Comparison of ENCODE assay signal across 8 cellular contexts in genomic region chr2:238263204-238264071, GRCh38. TPM values are rescaled to one million over a fixed set of nuclear protein-coding genes. Genes with fewer than 3 reads are reported as not detected.
DNase-seq lines count a peak whose midpoint lies in the region; ATAC-seq and TF ChIP-seq lines count a peak whose summit lies in the region.

No MANE protein-coding gene starts in this region.

- peaks cover 20 to 67% (median 52%) of the 10 kb centered on the region in 10 experiments for H3K4me1 ChIP-seq in BLaER1 treated with 17β-estradiol and CSF1 and Interleukin-3, amounts not matched to agents 10 nM and 100 nM
- peaks cover 3% of the 10 kb centered on the region for H3K4me1 ChIP-seq in ectodermal cell (ENCODE audit: control insufficient read depth, insufficient read depth, low read length)
- H3K4me1 ChIP-seq in lung (ENCODE audit: control insufficient read depth in 2 of 2, insufficient read depth in 2 of 2, low read length in 2 of 2) = peaks cover 0 to 17% of the 10 kb centered on the region in 2 donors

- 37 to 38% methylated on average over 13 of the region's 13 CpGs for WGBS in ectodermal cell, 2 experiments
- 21 to 29% methylated on average over 13 of the region's 13 CpGs for WGBS in lung, 2 donors

- TF ChIP-seq CTCF in lung (IDR thresholded peaks at IDR 0.05; ENCODE audit: control extremely low read depth, extremely low read depth) = peak; percentile 88

- peak overlapping the region in 4 of 11 experiments; percentile 13 to 57 (median 26); a peak in 4 of 22 replicates for H3K27ac ChIP-seq in BLaER1 treated with 17β-estradiol and CSF1 and Interleukin-3, amounts not matched to agents 10 nM and 100 nM
- peak overlapping the region; percentile 44 for H3K27ac ChIP-seq in ectodermal cell (ENCODE audit: insufficient read depth, low read depth, low read length, poor library complexity, severe bottlenecking)
- H3K27ac ChIP-seq in lung (ENCODE audit: low read depth in 1 of 2, low read length in 1 of 2) = peak overlapping the region in 1 of 2 donors; percentile 73

- H3K4me3 ChIP-seq in BLaER1 treated with 17β-estradiol and CSF1 and Interleukin-3, amounts not matched to agents 10 nM and 100 nM = no peak overlapping the region
- no peak overlapping the region for H3K4me3 ChIP-seq in H7 (ENCODE audit: insufficient read depth, low read depth, low read length)
- no peak overlapping the region for H3K4me3 ChIP-seq in ectodermal cell (ENCODE audit: insufficient read depth, low read depth, low read length)
- no peak overlapping the region for H3K4me3 ChIP-seq in lung

- peak overlapping the region in 6 of 11 experiments; percentile 1 to 58 (median 36); a peak in 8 of 22 replicates for H3K9ac ChIP-seq in BLaER1 treated with 17β-estradiol and CSF1 and Interleukin-3, amounts not matched to agents 10 nM and 100 nM

- peaks cover 48 to 87% (median 72%) of the 10 kb centered on the region in 11 experiments for H3K36me3 ChIP-seq in BLaER1 treated with 17β-estradiol and CSF1 and Interleukin-3, amounts not matched to agents 10 nM and 100 nM
- peaks cover 2% of the 10 kb centered on the region for H3K36me3 ChIP-seq in H7 (replicated peaks; ENCODE audit: control insufficient read depth, insufficient read depth, low read length)
- H3K36me3 ChIP-seq in ectodermal cell (ENCODE audit: control insufficient read depth, insufficient read depth, low read length) = no peaks in the 10 kb centered on the region
- H3K36me3 ChIP-seq in lung (ENCODE audit: control insufficient read depth in 2 of 2, insufficient read depth in 2 of 2, low read length in 2 of 2) = peaks cover 4 to 40% of the 10 kb centered on the region in 2 donors

- ATAC-seq in lung (ENCODE audit: insufficient read depth, low FRiP score) (peak; percentile 92), HG03469 (IDR thresholded peaks at IDR 0.05; ENCODE audit: unreplicated experiment) (no peak)

- peak overlapping the region; percentile 48 to 87 (median 78) for H3K4me2 ChIP-seq in BLaER1 treated with 17β-estradiol and CSF1 and Interleukin-3, amounts not matched to agents 10 nM and 100 nM

- H4K20me1 ChIP-seq in BLaER1 treated with 17β-estradiol and CSF1 and Interleukin-3, amounts not matched to agents 10 nM and 100 nM = peaks cover 0 to 53% (median 7%) of the 10 kb centered on the region in 11 experiments; a peak in 10 of 22 replicates

- H3K9me3 ChIP-seq in BLaER1 treated with 17β-estradiol and CSF1 and Interleukin-3, amounts not matched to agents 10 nM and 100 nM (replicated peaks in 1 of 11) = no peaks in the 10 kb centered on the region
- H3K9me3 ChIP-seq in ectodermal cell (ENCODE audit: control insufficient read depth, low read length) (no peaks in the 10 kb centered on the region), lung (ENCODE audit: control insufficient read depth in 2 of 2, insufficient read depth in 1 of 2, low read length in 1 of 2) (no peaks in the 10 kb centered on the region)

- DNase-seq in H7 = peak; percentile 94
- peak; percentile 63 for DNase-seq in NCI-H69 (lab: John Stamatoyannopoulos, UW)
- peak; percentile 47 to 56 for DNase-seq in activated CD4-positive, alpha-beta T cell treated with anti-CD3 and anti-CD28 coated beads, Interleukin-2, amount 50 U/mL, for 24 hours (ENCODE audit: low read depth in 1 of 2, low spot score in 1 of 2)
- peak; percentile 90 for DNase-seq in lung (ENCODE audit: low spot score)
- DNase-seq in stimulated activated CD4-positive, alpha-beta T cell treated with anti-CD3 and anti-CD28 coated beads, TNF-alpha, amount 100 ng/mL, for 4 hours (ENCODE audit: low read depth in 3 of 3) = peak; percentile 49 to 51 (median 50)

- no peaks in the 10 kb centered on the region for H3K27me3 ChIP-seq in BLaER1 treated with 17β-estradiol and CSF1 and Interleukin-3, amounts not matched to agents 10 nM and 100 nM
- no peaks in the 10 kb centered on the region for H3K27me3 ChIP-seq in H7 (ENCODE audit: control insufficient read depth, insufficient read depth, low read length)
- no peaks in the 10 kb centered on the region for H3K27me3 ChIP-seq in ectodermal cell (ENCODE audit: control insufficient read depth, insufficient read depth, low read length, poor library complexity, severe bottlenecking)
- H3K27me3 ChIP-seq in lung (ENCODE audit: control insufficient read depth, insufficient read depth) = no peaks in the 10 kb centered on the region

RNA-seq across cellular contexts. Expression of gene HES6, which starts 23.6 kb away (rescaled TPM):
- 52.2 and 67.4 TPM in 2 replicates for total RNA-seq in H7 (2014; rRNA removed; shearing (Covaris generic))
- 15.8 TPM for polyA plus RNA-seq in ectodermal cell (2013, experiment 1 of 4)
- polyA plus RNA-seq in ectodermal cell (2013, experiment 2 of 4) = 11.9 TPM
- 22.0 TPM for polyA plus RNA-seq in ectodermal cell (2013, experiment 3 of 4)
- polyA plus RNA-seq in ectodermal cell (2013, experiment 4 of 4) = 32.6 TPM
- 10 to 100 TPM in 1 of 2 donors, 1 to 10 TPM in 1; 4.4 to 12.5 TPM for total RNA-seq in lung
- 10 to 100 TPM in 1 of 2 donors, 1 to 10 TPM in 1; 9.8 to 11.6 TPM for polyA plus RNA-seq in lung

RNA-seq across cellular contexts. Expression of gene PER2, which starts 25.0 kb away (rescaled TPM):
- total RNA-seq in H7 (2014; rRNA removed; shearing (Covaris generic)) = 3.6 and 4.8 TPM in 2 replicates
- polyA plus RNA-seq in ectodermal cell (2013, experiment 1 of 4) = 3.7 TPM
- 3.3 TPM for polyA plus RNA-seq in ectodermal cell (2013, experiment 2 of 4)
- polyA plus RNA-seq in ectodermal cell (2013, experiment 3 of 4) = 3.6 TPM
- 4.7 TPM for polyA plus RNA-seq in ectodermal cell (2013, experiment 4 of 4)
- 10 to 100 TPM; 15.0 to 27.1 TPM for total RNA-seq in lung
- 1 to 10 TPM; 4.1 to 6.0 TPM for polyA plus RNA-seq in lung

RNA-seq across cellular contexts. Expression of gene TRAF3IP1, which starts 56.9 kb away (rescaled TPM):
- total RNA-seq in H7 (2014; rRNA removed; shearing (Covaris generic)) = 3.9 and 9.5 TPM in 2 replicates
- 19.0 TPM for polyA plus RNA-seq in ectodermal cell (2013, experiment 1 of 4)
- polyA plus RNA-seq in ectodermal cell (2013, experiment 2 of 4) = 15.4 TPM
- 12.0 TPM for polyA plus RNA-seq in ectodermal cell (2013, experiment 3 of 4)
- polyA plus RNA-seq in ectodermal cell (2013, experiment 4 of 4) = 12.4 TPM
- total RNA-seq in lung = 10 to 100 TPM; 19.5 to 41.0 TPM
- polyA plus RNA-seq in lung = 10 to 100 TPM in 1 of 2 donors, 1 to 10 TPM in 1; 8.9 to 10.0 TPM

RNA-seq across cellular contexts. Expression of gene ILKAP, which starts 59.9 kb away (rescaled TPM):
- 12.8 and 18.5 TPM in 2 replicates for total RNA-seq in H7 (2014; rRNA removed; shearing (Covaris generic))
- polyA plus RNA-seq in ectodermal cell (2013, experiment 1 of 4) = 44.0 TPM
- 38.8 TPM for polyA plus RNA-seq in ectodermal cell (2013, experiment 2 of 4)
- 30.4 TPM for polyA plus RNA-seq in ectodermal cell (2013, experiment 3 of 4)
- polyA plus RNA-seq in ectodermal cell (2013, experiment 4 of 4) = 34.2 TPM
- total RNA-seq in lung = 10 to 100 TPM; 38.0 to 46.3 TPM
- polyA plus RNA-seq in lung = 10 to 100 TPM; 35.0 to 52.0 TPM
